In genomic region chr18:43719264-43719795, GRCh38 we compare ENCODE assay signal across 29 cellular contexts.
DNase-seq lines count a peak whose midpoint lies in the region; ATAC-seq, FAIRE-seq and TF ChIP-seq lines count a peak whose summit lies in the region.
"Had no signal": no experiment of that assay in that cellular context is flagged by ENCODE, and none has a peak within 500 bp of the region (broad histone marks: within the 10 kb centered on the region; RNA-seq: fewer than 3 reads in every experiment).

No MANE protein-coding gene starts in this region.

- no peaks in the 10 kb centered on the region for H3K27me3 Mint-ChIP-seq in activated T-cell treated with anti-CD3 and anti-CD28 coated beads, Interleukin-2, amount 50 U/mL, for 24 hours
- H3K27me3 Mint-ChIP-seq: B cell; CD8-positive, alpha-beta memory T cell had no signal

- H3K4me3 Mint-ChIP-seq in activated T-cell treated with anti-CD3 and anti-CD28 coated beads, Interleukin-2, amount 50 U/mL, for 24 hours, result no peak overlapping the region
- H3K4me3 Mint-ChIP-seq: B cell; CD8-positive, alpha-beta memory T cell; H9; natural killer cell had no signal

- H3K4me1 Mint-ChIP-seq in activated T-cell treated with anti-CD3 and anti-CD28 coated beads, Interleukin-2, amount 50 U/mL, for 24 hours (ENCODE audit: low read depth), result no peaks in the 10 kb centered on the region
- H3K4me1 Mint-ChIP-seq: B cell; CD8-positive, alpha-beta memory T cell; H9; natural killer cell had no signal

- no peaks in the 10 kb centered on the region for H3K27me3 ChIP-seq in bronchial epithelial cell (ENCODE audit: control insufficient read depth, insufficient read depth, low read length)
- H3K27me3 ChIP-seq: uterus had no signal

- H3K36me3 ChIP-seq in bronchial epithelial cell (ENCODE audit: control insufficient read depth, insufficient read depth, low read length), result no peaks in the 10 kb centered on the region
- H3K36me3 ChIP-seq: uterus had no signal

- no peak overlapping the region for H3K27ac Mint-ChIP-seq in activated T-cell treated with anti-CD3 and anti-CD28 coated beads, Interleukin-2, amount 50 U/mL, for 24 hours
- H3K27ac Mint-ChIP-seq: activated T-helper 2 cell treated with anti-CD3 and anti-CD28 coated beads, Interferon-gamma antibody, Interleukin-2, Interleukin-4, amounts not matched to agents 10 μg/mL and 5 μg/mL and 100 μg/mL, durations not matched to agents 14 hours and 24 hours and 36 hours; B cell; CD8-positive, alpha-beta memory T cell; H9; natural killer cell had no signal

- DNase-seq in ELF-1 (ENCODE audit: low read depth, low spot score), result peak; percentile 90
- DNase-seq in bronchial epithelial cell (ENCODE audit: low read depth), result peak; percentile 1
- DNase-seq in kidney tubule cell (ENCODE audit: low spot score), result peak; percentile 20
- DNase-seq in retinal pigment epithelial cell (ENCODE audit: low read depth), result peak; percentile 10
- no peak for DNase-seq in DMS53 (lab: John Stamatoyannopoulos, UW)
- DNase-seq in activated T-cell treated with anti-CD3 and anti-CD28 coated beads, Interleukin-2, amount 50 U/mL, for 24 hours, result no peak
- DNase-seq in frontal cortex (ENCODE audit: low spot score in 2 of 2), result no peak
- DNase-seq: activated naive CD4-positive, alpha-beta T cell treated with anti-CD3 and anti-CD28 coated beads, Interleukin-2, amount 50 U/mL, for 16 hours; amygdala; CD8-positive, alpha-beta memory T cell; effector CD4-positive, alpha-beta T cell; H9; Kasumi-1; kidney; midbrain; natural killer cell; NCI-H146; retina; SIG-M5; small intestine; stimulated activated CD4-positive, alpha-beta T cell treated with anti-CD3 and anti-CD28 coated beads, Interleukin-1b, Interleukin-23, amount 100 ng/mL, for 48 hours; stimulated activated naive CD8-positive, alpha-beta T cell treated with anti-CD3 and anti-CD28 coated beads, Interleukin-15, Interleukin-2, amounts not matched to agents 100 U/mL and 50 U/mL, for 24 hours; uterus had no signal

- TF ChIP-seq CTCF in bronchial epithelial cell (IDR thresholded peaks at IDR 0.05; ENCODE audit: insufficient read depth, low read length, severe bottlenecking) (no peak), retinal pigment epithelial cell (conservative IDR thresholded peaks at IDR 0.05; ENCODE audit: low read depth, low read length) (no peak)

- H3K36me3 Mint-ChIP-seq in activated T-cell treated with anti-CD3 and anti-CD28 coated beads, Interleukin-2, amount 50 U/mL, for 24 hours (ENCODE audit: low read depth), result no peaks in the 10 kb centered on the region
- H3K36me3 Mint-ChIP-seq: CD8-positive, alpha-beta memory T cell had no signal

- H3K4me3 ChIP-seq in bronchial epithelial cell (ENCODE audit: low read depth, low read length), result no peak overlapping the region
- H3K4me3 ChIP-seq in retinal pigment epithelial cell (ENCODE audit: low read length), result no peak overlapping the region
- H3K4me3 ChIP-seq: uterus had no signal

- H3K9me3 Mint-ChIP-seq in activated T-cell treated with anti-CD3 and anti-CD28 coated beads, Interleukin-2, amount 50 U/mL, for 24 hours, result peaks cover 17% of the 10 kb centered on the region

- FAIRE-seq in bronchial epithelial cell (lab: Jason Lieb, UNC) (no peak), frontal cortex (lab: Jason Lieb, UNC) (no peak)
- FAIRE-seq: colon, GM12892, RCC 7860, small intestine had no signal

- no peak for ATAC-seq in HG03571 (IDR thresholded peaks at IDR 0.05; ENCODE audit: unreplicated experiment)
- ATAC-seq: natural killer cell; stimulated activated naive CD8-positive, alpha-beta T cell treated with anti-CD3 and anti-CD28 coated beads, Interleukin-15, Interleukin-2, amounts not matched to agents 100 U/mL and 50 U/mL, for 24 hours had no signal

Comparison
In these comparisons a context has a peak if more than half of its experiments do, and no peak if none do; other contexts are left out.
1. DNase-seq: peak in ELF-1 (single experiment), bronchial epithelial cell (single experiment), kidney tubule cell (single experiment) and retinal pigment epithelial cell (single experiment); none in DMS53 (single experiment), activated T-cell treated with anti-CD3 and anti-CD28 coated beads, Interleukin-2, amount 50 U/mL, for 24 hours (single experiment) and frontal cortex (0 of 2).